8 cellular contexts compared by ENCODE assay signal in genomic region chr10:68826764-68827591, GRCh38.
DNase-seq lines count a peak whose midpoint lies in the region; ATAC-seq, FAIRE-seq and TF ChIP-seq lines count a peak whose summit lies in the region.

STOX1 (plus strand) TSS chr10:68827531; CDS start chr10:68827624, 93 bp downstream.

- H3K9me3 Mint-ChIP-seq in activated naive CD4-positive, alpha-beta T cell treated with anti-CD3 and anti-CD28 coated beads, Interleukin-2, amount 50 U/mL, for 24 hours: no peaks in the 10 kb centered on the region

- H3K9me3 ChIP-seq in HUES48 (ENCODE audit: control insufficient read depth, insufficient read depth, low read length) (no peaks in the 10 kb centered on the region), SK-N-MC (ENCODE audit: low read depth, low read length) (no peaks in the 10 kb centered on the region)

- ATAC-seq in GM19397 (IDR thresholded peaks at IDR 0.05; ENCODE audit: unreplicated experiment): peak; percentile 71

- H3K27me3 ChIP-seq in HUES48 (ENCODE audit: control insufficient read depth, insufficient read depth, low read length): peaks cover 18% of the 10 kb centered on the region

- no peaks in the 10 kb centered on the region for H3K27me3 Mint-ChIP-seq in activated naive CD4-positive, alpha-beta T cell treated with anti-CD3 and anti-CD28 coated beads, Interleukin-2, amount 50 U/mL, for 24 hours

- no peak within 1 kb of the TSS for H3K27ac Mint-ChIP-seq in activated naive CD4-positive, alpha-beta T cell treated with anti-CD3 and anti-CD28 coated beads, Interleukin-2, amount 50 U/mL, for 24 hours

- H3K4me3 Mint-ChIP-seq in activated naive CD4-positive, alpha-beta T cell treated with anti-CD3 and anti-CD28 coated beads, Interleukin-2, amount 50 U/mL, for 24 hours: peak within 1 kb of the TSS; percentile 78

- intact Hi-C loops in head of caudate nucleus (cut with DNase I) (no loop called here), posterior cingulate gyrus (cut with DNase I) (loop anchor here (5.0 kb wide), 1 partner anchor 70 kb away; no protein-coding TSS in a partner anchor)

- FAIRE-seq in urothelium cell line (lab: Jason Lieb, UNC): no peak

- peak within 1 kb of the TSS; percentile 78; the same call in 1 of the 2 replicates for H3K9ac ChIP-seq in HUES48 (ENCODE audit: low read depth, low read length)
- peak within 1 kb of the TSS; percentile 32 for H3K9ac ChIP-seq in SK-N-MC (ENCODE audit: insufficient read length)

- peaks cover 20% of the 10 kb centered on the region for H3K4me1 Mint-ChIP-seq in activated naive CD4-positive, alpha-beta T cell treated with anti-CD3 and anti-CD28 coated beads, Interleukin-2, amount 50 U/mL, for 24 hours

- no peaks in the 10 kb centered on the region for H3K36me3 Mint-ChIP-seq in activated naive CD4-positive, alpha-beta T cell treated with anti-CD3 and anti-CD28 coated beads, Interleukin-2, amount 50 U/mL, for 24 hours

- DNase-seq in SK-N-MC (ENCODE audit: low read depth, low spot score): no peak
- peak in 41 of 42 donors; percentile 12 to 74 (median 47) for DNase-seq in head of caudate nucleus
- peak in 9 of 10 donors; percentile 26 to 89 (median 38) for DNase-seq in posterior cingulate gyrus
- peak; percentile 93 for DNase-seq in urothelium cell line (ENCODE audit: low spot score)

- peak within 1 kb of the TSS; percentile 72 for H3K4me3 ChIP-seq in HUES48 (ENCODE audit: low read depth, low read length)
- H3K4me3 ChIP-seq in SK-N-MC: peak within 1 kb of the TSS; percentile 81

- TF ChIP-seq CTCF in C4-2B (conservative IDR thresholded peaks at IDR 0.05): no peak

- no peaks in the 10 kb centered on the region for H3K4me1 ChIP-seq in HUES48 (ENCODE audit: control insufficient read depth, insufficient read depth, low read length)

- no peaks in the 10 kb centered on the region for H3K36me3 ChIP-seq in HUES48 (ENCODE audit: control insufficient read depth, insufficient read depth, low read length)
- no peaks in the 10 kb centered on the region for H3K36me3 ChIP-seq in SK-N-MC (ENCODE audit: insufficient read depth, low read length)

- peak within 1 kb of the TSS; percentile 39 for H3K27ac ChIP-seq in C4-2B
- H3K27ac ChIP-seq in HUES48 (ENCODE audit: low read depth, low read length): peak within 1 kb of the TSS; percentile 69
- no peak within 1 kb of the TSS for H3K27ac ChIP-seq in SK-N-MC
